ENCODE assay signal across 1 cellular context in genomic region chr17:68168273-68169164, GRCh38.
A peak's percentile ranks its signal among the peaks of the same experiment; 100 is the strongest.
TF ChIP-seq lines count a peak whose summit lies in the region.

No MANE protein-coding gene starts in this region.

TF ChIP-seq in K562, 482 proteins besides CTCF, POLR2A, EP300 and RAD21:
- TF ChIP-seq PKNOX1 (IDR thresholded peaks at IDR 0.05), result peak; percentile 31; the same call in 1 of the 2 replicates
- peak; percentile 41 for TF ChIP-seq NFYB (IDR thresholded peaks at IDR 0.05; ENCODE audit: extremely low read depth, insufficient read length)
